Comparison of ENCODE assay signal across 19 cellular contexts in genomic region chr15:100192092-100192695, GRCh38.
DNase-seq lines count a peak whose midpoint lies in the region; ATAC-seq, FAIRE-seq and TF ChIP-seq lines count a peak whose summit lies in the region.
"Had no signal": no experiment of that assay in that cellular context is flagged by ENCODE, and none has a peak within 500 bp of the region (broad histone marks: within the 10 kb centered on the region; RNA-seq: fewer than 3 reads in every experiment).

No MANE protein-coding gene starts in this region.

- H3K9me3 ChIP-seq in H9 (ENCODE audit: control insufficient read depth, low read depth, low read length) (no peaks in the 10 kb centered on the region), neuronal stem cell (replicated peaks in 1 of 2; ENCODE audit: control insufficient read depth in 2 of 2, insufficient read depth in 1 of 2, low read depth in 1 of 2, low read length in 2 of 2) (no peaks in the 10 kb centered on the region)
- H3K9me3 ChIP-seq: gastrocnemius medialis had no signal

- no peak overlapping the region for H4K5ac ChIP-seq in H9 (ENCODE audit: insufficient read length, low read depth, low read length)

- no peak overlapping the region for H2AFZ ChIP-seq in H9 (ENCODE audit: low read length)
- H2AFZ ChIP-seq in neuronal stem cell (ENCODE audit: low read length), result no peak overlapping the region
- H2AFZ ChIP-seq: parathyroid adenoma had no signal

- ATAC-seq in HG02870 (IDR thresholded peaks at IDR 0.05; ENCODE audit: unreplicated experiment), result no peak
- ATAC-seq in activated CD8-positive, alpha-beta T cell treated with anti-CD3 and anti-CD28 coated beads for 36 hours, result no peak
- ATAC-seq: gastrocnemius medialis, natural killer cell had no signal

- no CpG with 5 or more reads among the region's 8 CpGs for WGBS in H9 (ENCODE audit: extremely low coverage, insufficient read length, low lambda C conversion rate)
- WGBS in neuronal stem cell (ENCODE audit: extremely low coverage in 2 of 2, insufficient read length in 2 of 2, insufficient replicate concordance in 1 of 2), 2 donors, result no CpG with 5 or more reads among the region's 8 CpGs

- H3K27me3 ChIP-seq in H9 (ENCODE audit: insufficient read depth, low read length) (no peaks in the 10 kb centered on the region), bronchial epithelial cell (ENCODE audit: control insufficient read depth, insufficient read depth, low read length) (no peaks in the 10 kb centered on the region), neuronal stem cell (ENCODE audit: control insufficient read depth in 3 of 3, insufficient read depth in 3 of 3, low read depth in 1 of 3, low read length in 3 of 3) (no peaks in the 10 kb centered on the region)
- H3K27me3 ChIP-seq: gastrocnemius medialis had no signal

- H3K23me2 ChIP-seq in H9 (ENCODE audit: insufficient read length, low read depth, low read length, poor library complexity, severe bottlenecking), result no peaks in the 10 kb centered on the region

- no peak overlapping the region for H2BK120ac ChIP-seq in H9 (ENCODE audit: low read depth, low read length, poor library complexity, severe bottlenecking)
- no peak overlapping the region for H2BK120ac ChIP-seq in neuronal stem cell (ENCODE audit: low read depth, low read length)

- intact Hi-C loops in activated CD8-positive, alpha-beta T cell treated with anti-CD3 and anti-CD28 coated beads for 36 hours (cut with micrococcal nuclease), result no loop called here

- H3K4me3 Mint-ChIP-seq in H9, result no peak overlapping the region
- no peak overlapping the region for H3K4me3 Mint-ChIP-seq in activated CD8-positive, alpha-beta T cell treated with anti-CD3 and anti-CD28 coated beads for 36 hours
- H3K4me3 Mint-ChIP-seq in immature natural killer cell, result no peak overlapping the region
- H3K4me3 Mint-ChIP-seq: activated CD4-positive, alpha-beta T cell treated with anti-CD3 and anti-CD28 coated beads, Interleukin-2, amount 10 ng/mL, durations not matched to agents 24 days and 14 days; activated naive CD4-positive, alpha-beta T cell treated with anti-CD3 and anti-CD28 coated beads, Interleukin-2, amount 10 ng/mL, durations not matched to agents 7 days and 5 days; natural killer cell had no signal

- no peak overlapping the region for H3K4me2 ChIP-seq in H9 (ENCODE audit: insufficient read depth, insufficient read length, low read length)
- H3K4me2 ChIP-seq in neuronal stem cell (ENCODE audit: insufficient read depth, low read length, poor library complexity, severe bottlenecking), result no peak overlapping the region

- H3K18ac ChIP-seq in H9 (ENCODE audit: insufficient read length, low read depth, low read length) (no peak overlapping the region), neuronal stem cell (ENCODE audit: low read length) (no peak overlapping the region)

- H3K79me2 ChIP-seq in H9 (ENCODE audit: insufficient read depth, low read length), result no peaks in the 10 kb centered on the region
- H3K79me2 ChIP-seq: parathyroid adenoma had no signal

- no peak overlapping the region for H3K4me3 ChIP-seq in bronchial epithelial cell (ENCODE audit: low read depth, low read length)
- no peak overlapping the region for H3K4me3 ChIP-seq in neuronal stem cell (ENCODE audit: low read length in 2 of 2)
- H3K4me3 ChIP-seq: gastrocnemius medialis, skin epidermis had no signal

- H4K91ac ChIP-seq in H9 (ENCODE audit: insufficient read length, low read depth, low read length), result no peak overlapping the region
- peak overlapping the region; percentile 27 for H4K91ac ChIP-seq in neuronal stem cell (ENCODE audit: low read depth, low read length, poor library complexity)

- no peak for TF ChIP-seq CTCF in H9 (conservative IDR thresholded peaks at IDR 0.05)
- no peak for TF ChIP-seq CTCF in bronchial epithelial cell (IDR thresholded peaks at IDR 0.05; ENCODE audit: insufficient read depth, low read length, severe bottlenecking)
- TF ChIP-seq CTCF in activated CD8-positive, alpha-beta T cell treated with anti-CD3 and anti-CD28 coated beads for 36 hours (IDR thresholded peaks at IDR 0.05), result no peak

- no peak overlapping the region for H2BK20ac ChIP-seq in H9 (ENCODE audit: low read depth, low read length, poor library complexity, severe bottlenecking)

- H2BK15ac ChIP-seq in H9 (ENCODE audit: low read depth, low read length) (no peak overlapping the region), neuronal stem cell (ENCODE audit: low read length) (no peak overlapping the region)

- peaks cover 23 to 36% of the 10 kb centered on the region in 2 experiments for H3K4me1 Mint-ChIP-seq in H9
- no peaks in the 10 kb centered on the region for H3K4me1 Mint-ChIP-seq in activated CD8-positive, alpha-beta T cell treated with anti-CD3 and anti-CD28 coated beads for 36 hours (ENCODE audit: low read depth)
- H3K4me1 Mint-ChIP-seq in immature natural killer cell, result no peaks in the 10 kb centered on the region
- H3K4me1 Mint-ChIP-seq: activated CD4-positive, alpha-beta T cell treated with anti-CD3 and anti-CD28 coated beads, Interleukin-2, amount 10 ng/mL, durations not matched to agents 24 days and 14 days; activated naive CD4-positive, alpha-beta T cell treated with anti-CD3 and anti-CD28 coated beads, Interleukin-2, amount 10 ng/mL, durations not matched to agents 7 days and 5 days; natural killer cell had no signal

- H3K14ac ChIP-seq in H9 (ENCODE audit: insufficient read depth, low read length), result no peak overlapping the region; the same call in 1 of the 2 replicates
- H3K14ac ChIP-seq in neuronal stem cell (ENCODE audit: low read length), result no peak overlapping the region

- DNase-seq in H9 (peak; percentile 29), NCI-H2081 (lab: John Stamatoyannopoulos, UW) (peak; percentile 53 to 61), bronchial epithelial cell (ENCODE audit: low read depth) (peak; percentile 83), neuronal stem cell (ENCODE audit: low spot score) (no peak), immature natural killer cell (no peak)
- no peak for DNase-seq in activated CD8-positive, alpha-beta T cell treated with anti-CD3 and anti-CD28 coated beads for 36 hours
- no peak for DNase-seq in activated CD4-positive, alpha-beta T cell treated with anti-CD3 and anti-CD28 coated beads, Interleukin-2, amount 50 U/mL, for 48 hours
- DNase-seq: activated CD4-positive, alpha-beta T cell treated with anti-CD3 and anti-CD28 coated beads, Interleukin-2, amount 10 ng/mL, durations not matched to agents 24 days and 14 days; activated naive CD4-positive, alpha-beta T cell treated with anti-CD3 and anti-CD28 coated beads, Interleukin-2, amount 10 ng/mL, durations not matched to agents 7 days and 5 days; gastrocnemius medialis; mesenchymal stem cell; natural killer cell; NCI-H446 treated with DMSO at 0.1 percent for 48 hours; stimulated activated CD4-positive, alpha-beta T cell treated with anti-CD3 and anti-CD28 coated beads, Interleukin-2, amount 100 ng/mL, for 48 hours; stimulated activated naive CD4-positive, alpha-beta T cell treated with Interleukin-2 at 50 U/mL for 16 hours had no signal

- H3K36me3 Mint-ChIP-seq in H9 (ENCODE audit: insufficient read depth in 1 of 3, low read depth in 3 of 3), result no peaks in the 10 kb centered on the region; a peak in 2 of 7 replicates
- H3K36me3 Mint-ChIP-seq in activated CD8-positive, alpha-beta T cell treated with anti-CD3 and anti-CD28 coated beads for 36 hours (ENCODE audit: low read depth), result no peaks in the 10 kb centered on the region
- no peaks in the 10 kb centered on the region for H3K36me3 Mint-ChIP-seq in immature natural killer cell
- H3K36me3 Mint-ChIP-seq: activated naive CD4-positive, alpha-beta T cell treated with anti-CD3 and anti-CD28 coated beads, Interleukin-2, amount 10 ng/mL, durations not matched to agents 7 days and 5 days; natural killer cell had no signal

- no peak overlapping the region for H3K9ac ChIP-seq in H9 (ENCODE audit: extremely low read depth, insufficient read length, low read length)
- H3K9ac ChIP-seq in neuronal stem cell (ENCODE audit: low read depth, low read length, poor library complexity), result no peak overlapping the region
- H3K9ac ChIP-seq: parathyroid adenoma had no signal

- H3K23ac ChIP-seq in H9 (ENCODE audit: insufficient read length, low read depth, low read length) (no peak overlapping the region), neuronal stem cell (ENCODE audit: low read depth, low read length, poor library complexity) (no peak overlapping the region)

- no peaks in the 10 kb centered on the region for H3K36me3 ChIP-seq in bronchial epithelial cell (ENCODE audit: control insufficient read depth, insufficient read depth, low read length)
- H3K36me3 ChIP-seq in neuronal stem cell (replicated peaks in 1 of 2; ENCODE audit: control insufficient read depth in 2 of 2, insufficient read depth in 2 of 2, low read length in 2 of 2), result no peaks in the 10 kb centered on the region
- H3K36me3 ChIP-seq: gastrocnemius medialis had no signal

- H3K27ac Mint-ChIP-seq in H9, result no peak overlapping the region; a peak in 1 of 7 replicates
- no peak overlapping the region for H3K27ac Mint-ChIP-seq in activated CD8-positive, alpha-beta T cell treated with anti-CD3 and anti-CD28 coated beads for 36 hours
- H3K27ac Mint-ChIP-seq in immature natural killer cell, result no peak overlapping the region
- H3K27ac Mint-ChIP-seq: activated CD4-positive, alpha-beta T cell treated with anti-CD3 and anti-CD28 coated beads, Interleukin-2, amount 10 ng/mL, durations not matched to agents 24 days and 14 days; activated naive CD4-positive, alpha-beta T cell treated with anti-CD3 and anti-CD28 coated beads, Interleukin-2, amount 10 ng/mL, durations not matched to agents 7 days and 5 days; natural killer cell had no signal

- H3K27ac ChIP-seq in H9 (ENCODE audit: insufficient read length, low read depth, low read length) (no peak overlapping the region), neuronal stem cell (replicated peaks; ENCODE audit: low read length) (no peak overlapping the region)
- H3K27ac ChIP-seq: gastrocnemius medialis, parathyroid adenoma, skin epidermis had no signal

- CTCF ChIA-PET in activated CD8-positive, alpha-beta T cell treated with anti-CD3 and anti-CD28 coated beads for 36 hours (lab: Charles Lee), result no interaction called here

- H3K4me1 ChIP-seq in H9 (ENCODE audit: insufficient read depth, low read length) (peaks cover 6% of the 10 kb centered on the region; the same call in 1 of the 2 replicates), neuronal stem cell (ENCODE audit: control insufficient read depth in 2 of 2, insufficient read depth in 1 of 2, low read depth in 1 of 2, low read length in 2 of 2) (peaks cover 0 to 8% of the 10 kb centered on the region in 2 donors)
- H3K4me1 ChIP-seq: gastrocnemius medialis, parathyroid adenoma had no signal

- no peaks in the 10 kb centered on the region for H3K79me1 ChIP-seq in H9 (ENCODE audit: insufficient read depth, low read depth, low read length, poor library complexity, severe bottlenecking)
- H3K79me1 ChIP-seq in neuronal stem cell (ENCODE audit: low read depth, low read length), result no peaks in the 10 kb centered on the region

- H2AK5ac ChIP-seq in H9 (ENCODE audit: insufficient read length, low read length) (no peak overlapping the region), neuronal stem cell (ENCODE audit: low read depth, low read length) (no peak overlapping the region)

- no peak overlapping the region for H3K56ac ChIP-seq in H9 (ENCODE audit: insufficient read length, low read depth, low read length)

- peak; percentile 36 for FAIRE-seq in bronchial epithelial cell (lab: Jason Lieb, UNC)
- FAIRE-seq: TTC549 had no signal

- H3K9me3 Mint-ChIP-seq in H9 (peaks cover 0 to 2% of the 10 kb centered on the region in 2 experiments; a peak in 1 of 5 replicates), immature natural killer cell (peaks cover 0 to 2% (median 0%) of the 10 kb centered on the region in 6 donors)
- no peaks in the 10 kb centered on the region for H3K9me3 Mint-ChIP-seq in activated CD8-positive, alpha-beta T cell treated with anti-CD3 and anti-CD28 coated beads for 36 hours
- H3K9me3 Mint-ChIP-seq: activated CD4-positive, alpha-beta T cell treated with anti-CD3 and anti-CD28 coated beads, Interleukin-2, amount 10 ng/mL, durations not matched to agents 24 days and 14 days; activated naive CD4-positive, alpha-beta T cell treated with anti-CD3 and anti-CD28 coated beads, Interleukin-2, amount 10 ng/mL, durations not matched to agents 7 days and 5 days; natural killer cell had no signal

- H2BK5ac ChIP-seq in H9 (ENCODE audit: insufficient read length, low read length), result no peak overlapping the region
- H2BK5ac ChIP-seq in neuronal stem cell (ENCODE audit: low read length), result no peak overlapping the region

- H4K8ac ChIP-seq in H9 (replicated peaks; ENCODE audit: insufficient read length, low read depth, low read length) (no peak overlapping the region), neuronal stem cell (ENCODE audit: low read depth, low read length) (no peak overlapping the region)

- H3K27me3 Mint-ChIP-seq in H9 (ENCODE audit: low read depth) (peaks cover 6% of the 10 kb centered on the region; the same call in 1 of the 2 replicates), immature natural killer cell (ENCODE audit: low read depth in 3 of 3) (peaks cover 3 to 15% (median 5%) of the 10 kb centered on the region in 3 donors)
- no peaks in the 10 kb centered on the region for H3K27me3 Mint-ChIP-seq in activated CD8-positive, alpha-beta T cell treated with anti-CD3 and anti-CD28 coated beads for 36 hours
- H3K27me3 Mint-ChIP-seq: activated CD4-positive, alpha-beta T cell treated with anti-CD3 and anti-CD28 coated beads, Interleukin-2, amount 10 ng/mL, durations not matched to agents 24 days and 14 days; activated naive CD4-positive, alpha-beta T cell treated with anti-CD3 and anti-CD28 coated beads, Interleukin-2, amount 10 ng/mL, durations not matched to agents 7 days and 5 days had no signal

- H2BK12ac ChIP-seq in H9 (ENCODE audit: insufficient read length, low read depth, low read length) (no peak overlapping the region), neuronal stem cell (ENCODE audit: low read length) (no peak overlapping the region)

- POLR2A ChIA-PET in activated CD8-positive, alpha-beta T cell treated with anti-CD3 and anti-CD28 coated beads for 36 hours (lab: Charles Lee), result no interaction called here

- H3K4ac ChIP-seq in H9 (ENCODE audit: low read depth, low read length) (no peak overlapping the region), neuronal stem cell (ENCODE audit: low read length) (no peak overlapping the region)

- no peaks in the 10 kb centered on the region for H4K20me1 ChIP-seq in H9 (ENCODE audit: control insufficient read depth, insufficient read depth, insufficient read length)

- no peak overlapping the region for H3T11ph ChIP-seq in H9 (ENCODE audit: low read length)

Comparison
In these comparisons a context has a peak if more than half of its experiments do, and no peak if none do; other contexts are left out.
1. DNase-seq: peak in H9 (single experiment), NCI-H2081 (2 of 2) and bronchial epithelial cell (single experiment); none in neuronal stem cell (single experiment), activated CD8-positive, alpha-beta T cell treated with anti-CD3 and anti-CD28 coated beads for 36 hours (single experiment), immature natural killer cell (0 of 3) and activated CD4-positive, alpha-beta T cell treated with anti-CD3 and anti-CD28 coated beads, Interleukin-2, amount 50 U/mL, for 48 hours (0 of 2).